In genomic region chr7:27804139-27804538, GRCh38 we compare ENCODE assay signal across 25 cellular contexts.
"Had no signal": no experiment of that assay in that cellular context is flagged by ENCODE, and none has a peak within 500 bp of the region (broad histone marks: within the 10 kb centered on the region; RNA-seq: fewer than 3 reads in every experiment).

No MANE protein-coding gene starts in this region.

- ATAC-seq: activated CD8-positive, alpha-beta T cell treated with anti-CD3 and anti-CD28 coated beads, Interleukin-2, amount 10 ng/mL, durations not matched to agents 7 days and 5 days; gastroesophageal sphincter; left cardiac atrium; lower lobe of right lung; natural killer cell; stimulated activated naive CD8-positive, alpha-beta T cell treated with anti-CD3 and anti-CD28 coated beads, Interleukin-15, Interleukin-2, amounts not matched to agents 100 U/mL and 50 U/mL, for 24 hours; T-cell had no signal

- H3K9me3 ChIP-seq: gastroesophageal sphincter, lower lobe of right lung, spleen, tibial artery had no signal

- H3K27me3 Mint-ChIP-seq: activated CD4-positive, alpha-beta T cell treated with anti-CD3 and anti-CD28 coated beads, Interleukin-2, amount 10 ng/mL, durations not matched to agents 7 days and 5 days; activated naive CD4-positive, alpha-beta T cell treated with anti-CD3 and anti-CD28 coated beads, Interleukin-2, amount 50 U/mL, for 24 hours; central memory CD8-positive, alpha-beta T cell; progenitor cell of endocrine pancreas; T-cell had no signal

- H3K4me1 ChIP-seq: lower lobe of right lung, spleen had no signal

- H3K4me3 Mint-ChIP-seq: activated CD4-positive, alpha-beta T cell treated with anti-CD3 and anti-CD28 coated beads, Interleukin-2, amount 10 ng/mL, durations not matched to agents 7 days and 5 days; activated CD8-positive, alpha-beta T cell treated with anti-CD3 and anti-CD28 coated beads, Interleukin-2, amount 10 ng/mL, durations not matched to agents 7 days and 5 days; activated naive CD4-positive, alpha-beta T cell treated with anti-CD3 and anti-CD28 coated beads, Interleukin-2, amount 50 U/mL, for 24 hours; central memory CD8-positive, alpha-beta T cell; mesothelial cell of epicardium; natural killer cell; T-cell; T-helper 2 cell treated with Interferon-gamma antibody and Interleukin-4, amounts not matched to agents 5 μg/mL and 100 μg/mL, for 36 hours had no signal

- H3K27ac ChIP-seq: gastroesophageal sphincter, lower lobe of right lung, spleen, tibial artery, VCaP had no signal

- DNase-seq: activated CD4-positive, alpha-beta T cell treated with anti-CD3 and anti-CD28 coated beads, Interleukin-2, amount 10 ng/mL, durations not matched to agents 7 days and 5 days; activated CD4-positive, CD25-positive, alpha-beta regulatory T cell treated with anti-CD3 and anti-CD28 coated beads, Interleukin-2, amount 50 U/mL, for 72 hours; activated CD8-positive, alpha-beta T cell treated with anti-CD3 and anti-CD28 coated beads, Interleukin-2, amount 10 ng/mL, durations not matched to agents 7 days and 5 days; activated gamma-delta T cell treated with Interleukin-2 at 50 U/mL for 16 hours; effector memory CD4-positive, alpha-beta T cell; head of caudate nucleus; hypothalamus; islet precursor cell; left cardiac atrium; lower lobe of right lung; natural killer cell; retina; spleen; stimulated activated CD4-positive, alpha-beta T cell treated with anti-CD3 and anti-CD28 coated beads, Interleukin-4, amount 100 ng/mL, for 1 hour; stimulated activated naive CD8-positive, alpha-beta T cell treated with anti-CD3 and anti-CD28 coated beads, Interleukin-15, Interleukin-2, amounts not matched to agents 100 U/mL and 50 U/mL, for 24 hours; substantia nigra; T-cell; tibial artery had no signal

- H3K4me1 Mint-ChIP-seq: activated CD4-positive, alpha-beta T cell treated with anti-CD3 and anti-CD28 coated beads, Interleukin-2, amount 10 ng/mL, durations not matched to agents 7 days and 5 days; mesothelial cell of epicardium had no signal

- H3K4me3 ChIP-seq: gastroesophageal sphincter, lower lobe of right lung, spleen, tibial artery had no signal

- H3K9me3 Mint-ChIP-seq: activated CD4-positive, alpha-beta T cell treated with anti-CD3 and anti-CD28 coated beads, Interleukin-2, amount 10 ng/mL, durations not matched to agents 7 days and 5 days; activated naive CD4-positive, alpha-beta T cell treated with anti-CD3 and anti-CD28 coated beads, Interleukin-2, amount 50 U/mL, for 24 hours; central memory CD8-positive, alpha-beta T cell; mesothelial cell of epicardium; natural killer cell; T-cell; T-helper 2 cell treated with Interferon-gamma antibody and Interleukin-4, amounts not matched to agents 5 μg/mL and 100 μg/mL, for 36 hours had no signal

- H3K27me3 ChIP-seq: gastroesophageal sphincter, spleen, tibial artery had no signal

- H3K27ac Mint-ChIP-seq: activated CD4-positive, alpha-beta T cell treated with anti-CD3 and anti-CD28 coated beads, Interleukin-2, amount 10 ng/mL, durations not matched to agents 7 days and 5 days; activated CD8-positive, alpha-beta T cell treated with anti-CD3 and anti-CD28 coated beads, Interleukin-2, amount 10 ng/mL, durations not matched to agents 7 days and 5 days; mesothelial cell of epicardium; progenitor cell of endocrine pancreas; T-cell; T-helper 2 cell treated with Interferon-gamma antibody and Interleukin-4, amounts not matched to agents 5 μg/mL and 100 μg/mL, for 36 hours had no signal
